In genomic region chr15:78988361-78988911, GRCh38 we compare ENCODE assay signal across 1 cellular context.
TF ChIP-seq lines count a peak whose summit lies in the region.

No MANE protein-coding gene starts in this region.

TF ChIP-seq in HepG2, 621 proteins besides CTCF, POLR2A, EP300 and RAD21 (continued from another document and continues in another):
- TF ChIP-seq MEF2D (CRISPR knock-in tag; IDR thresholded peaks at IDR 0.05) (peak; percentile 81; the same call in 1 of the 2 replicates), HNF4G (IDR thresholded peaks at IDR 0.05; ENCODE audit: borderline replicate concordance, low read depth, low read length) (peak; percentile 70; the same call in 1 of the 2 replicates), HNF4G (CRISPR knock-in tag; IDR thresholded peaks at IDR 0.05; ENCODE audit: borderline replicate concordance, low read depth) (no peak), RBM22 (optimal IDR thresholded peaks at IDR 0.05; ENCODE audit: low read length) (no peak), XBP1 (CRISPR knock-in tag; IDR thresholded peaks at IDR 0.05) (no peak), ATM (IDR thresholded peaks at IDR 0.05; ENCODE audit: borderline replicate concordance) (no peak), ZSCAN20 (CRISPR knock-in tag; IDR thresholded peaks at IDR 0.05; ENCODE audit: borderline replicate concordance) (no peak; the same call in 1 of the 2 replicates), GATA4 (IDR thresholded peaks at IDR 0.05; ENCODE audit: borderline replicate concordance, low read depth) (peak; percentile 57; the same call in 1 of the 2 replicates), TRIM24 (CRISPR knock-in tag; IDR thresholded peaks at IDR 0.05) (no peak), ZNF883 (CRISPR knock-in tag; IDR thresholded peaks at IDR 0.05; ENCODE audit: not compliant biosample characterization) (peak; percentile 26), GMEB2 (CRISPR knock-in tag; IDR thresholded peaks at IDR 0.05; ENCODE audit: low read depth) (no peak), ZNF10 (CRISPR knock-in tag; IDR thresholded peaks at IDR 0.05; ENCODE audit: borderline replicate concordance, low read depth) (no peak), ZNF335 (CRISPR knock-in tag; IDR thresholded peaks at IDR 0.05) (peak; percentile 85; the same call in 1 of the 2 replicates), FOSL2 (CRISPR knock-in tag; IDR thresholded peaks at IDR 0.05) (peak; percentile 98), ZBTB3 (CRISPR knock-in tag; IDR thresholded peaks at IDR 0.05; ENCODE audit: borderline replicate concordance, low read depth) (0 out of 2 replicates have a peak, but pooled peaks have one; percentile 7), ZNF512B (CRISPR knock-in tag; IDR thresholded peaks at IDR 0.05; ENCODE audit: borderline replicate concordance) (0 out of 2 replicates have a peak, but pooled peaks have one; percentile 63), ZSCAN12 (CRISPR knock-in tag; IDR thresholded peaks at IDR 0.05) (no peak), KAT2B (IDR thresholded peaks at IDR 0.05; ENCODE audit: borderline replicate concordance, low read depth, low read length) (no peak), SMYD3 (CRISPR knock-in tag; IDR thresholded peaks at IDR 0.05) (peak; percentile 83), ZNF275 (CRISPR knock-in tag; IDR thresholded peaks at IDR 0.05; ENCODE audit: borderline replicate concordance) (peak; percentile 41; the same call in 1 of the 2 replicates), MLLT10 (CRISPR knock-in tag; IDR thresholded peaks at IDR 0.05) (no peak), ZNF136 (CRISPR knock-in tag; IDR thresholded peaks at IDR 0.05; ENCODE audit: low read depth) (no peak; the same call in 1 of the 2 replicates), NR2F2 (IDR thresholded peaks at IDR 0.05; ENCODE audit: borderline replicate concordance, low read depth) (no peak), ZNF205 (CRISPR knock-in tag; IDR thresholded peaks at IDR 0.05) (no peak), ZBTB2 (CRISPR knock-in tag; IDR thresholded peaks at IDR 0.05; ENCODE audit: low read depth) (peak; percentile 39; the same call in 1 of the 2 replicates), ISX (CRISPR knock-in tag; conservative IDR thresholded peaks at IDR 0.05) (no peak), CBX2 (IDR thresholded peaks at IDR 0.05; ENCODE audit: low read depth, low read length) (no peak), CBX2 (CRISPR knock-in tag; IDR thresholded peaks at IDR 0.05; ENCODE audit: low read depth) (0 out of 2 replicates have a peak, but pooled peaks have one; percentile 18), XRCC5 (optimal IDR thresholded peaks at IDR 0.05; ENCODE audit: low read length) (peak; percentile 77), ZNF317 (CRISPR knock-in tag; IDR thresholded peaks at IDR 0.05) (peak; percentile 71), GZF1 (CRISPR knock-in tag; IDR thresholded peaks at IDR 0.05) (no peak), MXD3 (CRISPR knock-in tag; IDR thresholded peaks at IDR 0.05) (peak; percentile 82; the same call in 1 of the 2 replicates), ZNF234 (CRISPR knock-in tag; conservative IDR thresholded peaks at IDR 0.05) (no peak), NFE2L1 (CRISPR knock-in tag; IDR thresholded peaks at IDR 0.05; ENCODE audit: borderline replicate concordance) (no peak), ZNF333 (CRISPR knock-in tag; IDR thresholded peaks at IDR 0.05; ENCODE audit: borderline replicate concordance) (peak; percentile 70; the same call in 1 of the 2 replicates), THYN1 (CRISPR knock-in tag; IDR thresholded peaks at IDR 0.05; ENCODE audit: borderline replicate concordance, low read depth) (no peak), ZXDC (CRISPR knock-in tag; IDR thresholded peaks at IDR 0.05) (no peak), FOXJ3 (CRISPR knock-in tag; IDR thresholded peaks at IDR 0.05; ENCODE audit: borderline replicate concordance) (no peak), SCMH1 (CRISPR knock-in tag; IDR thresholded peaks at IDR 0.05; ENCODE audit: borderline replicate concordance) (no peak), RFXANK (CRISPR knock-in tag; IDR thresholded peaks at IDR 0.05) (no peak), ZFX (CRISPR knock-in tag; IDR thresholded peaks at IDR 0.05; ENCODE audit: low read depth) (peak; percentile 89), USF2 (IDR thresholded peaks at IDR 0.05; ENCODE audit: low read depth, low read length) (peak; percentile 45; the same call in 1 of the 2 replicates), USF2 (CRISPR knock-in tag; IDR thresholded peaks at IDR 0.05; ENCODE audit: borderline replicate concordance) (peak; percentile 71; the same call in 1 of the 2 replicates), SP5 (CRISPR knock-in tag; IDR thresholded peaks at IDR 0.05; ENCODE audit: borderline replicate concordance, low read depth) (peak; percentile 29; the same call in 1 of the 2 replicates), RFX1 (IDR thresholded peaks at IDR 0.05) (no peak), MYNN (CRISPR knock-in tag; IDR thresholded peaks at IDR 0.05; ENCODE audit: low read depth) (no peak), ZNF451 (CRISPR knock-in tag; IDR thresholded peaks at IDR 0.05) (no peak), SRSF4 (IDR thresholded peaks at IDR 0.05; ENCODE audit: low read depth, low read length, poor library complexity, severe bottlenecking) (no peak), MLXIP (CRISPR knock-in tag; IDR thresholded peaks at IDR 0.05; ENCODE audit: borderline replicate concordance) (peak; percentile 76), DMTF1 (CRISPR knock-in tag; IDR thresholded peaks at IDR 0.05) (no peak)
